ENCODE assay signal across 8 cellular contexts in genomic region chr7:106285051-106285800, GRCh38. TPM values are rescaled to one million over a fixed set of nuclear protein-coding genes. Genes with fewer than 3 reads are reported as not detected.
A peak's percentile ranks its signal among the peaks of the same experiment; 100 is the strongest.
DNase-seq lines count a peak whose midpoint lies in the region; ATAC-seq and TF ChIP-seq lines count a peak whose summit lies in the region.

No MANE protein-coding gene starts in this region.

- DNase-seq in CD4-positive, CD25-positive, alpha-beta regulatory T cell, result peak; percentile 95 to 99 (median 99)
- DNase-seq in NCI-H774 (lab: John Stamatoyannopoulos, UW) (peak; percentile 98), dorsolateral prefrontal cortex (peak; percentile 82 to 97 (median 94)), lower leg skin (ENCODE audit: low spot score in 2 of 2) (peak; percentile 98 to 100)
- peak; percentile 100 for DNase-seq in activated CD4-positive, alpha-beta memory T cell treated with anti-CD3 and anti-CD28 coated beads for 36 hours
- DNase-seq in stimulated activated CD4-positive, alpha-beta T cell treated with anti-CD3 and anti-CD28 coated beads, Interleukin-4, amount 100 ng/mL, for 4 hours, result peak; percentile 99 to 100

- 0 to 1% methylated on average over 38 to 45 of the region's 68 CpGs for WGBS in lower leg skin, 2 donors

- intact Hi-C loops in activated CD4-positive, alpha-beta memory T cell treated with anti-CD3 and anti-CD28 coated beads for 36 hours (cut with micrococcal nuclease), result loop anchor here (1.0 to 10.0 kb wide), 7 partner anchors 172 to 1340 kb away; partner anchors contain the start of genes CCDC71L and SYPL1
- intact Hi-C loops in dorsolateral prefrontal cortex (cut with DNase I) (loop anchor here (2.0 to 10.0 kb wide), 8 partner anchors 108 to 230 kb away; partner anchors contain the start of gene SYPL1 (in 2 of the 2)), lower leg skin (cut with DNase I; ENCODE audit: low total_unique reads) (loop anchor here (10.0 kb wide), 1 partner anchor 180 kb away; no protein-coding TSS in a partner anchor)

- peaks cover 6% of the 10 kb centered on the region for H3K27me3 Mint-ChIP-seq in CD4-positive, CD25-positive, alpha-beta regulatory T cell
- H3K27me3 Mint-ChIP-seq in activated CD4-positive, alpha-beta memory T cell treated with anti-CD3 and anti-CD28 coated beads for 36 hours, result peaks cover 2% of the 10 kb centered on the region

- TF ChIP-seq CTCF in dorsolateral prefrontal cortex (IDR thresholded peaks at IDR 0.05 in 54 of 56, conservative IDR thresholded peaks at IDR 0.05 in 2 of 56; ENCODE audit: low read depth in 1 of 56, partially characterized antibody in 56 of 56) (peak in 20 of 56 donors; percentile 5 to 50 (median 18)), lower leg skin (IDR thresholded peaks at IDR 0.05) (no peak)

- no peaks in the 10 kb centered on the region for H3K36me3 ChIP-seq in CD4-positive, CD25-positive, alpha-beta regulatory T cell (ENCODE audit: control insufficient read depth, insufficient read depth, low read length)

- peak overlapping the region; percentile 96 for H3K27ac ChIP-seq in CD4-positive, CD25-positive, alpha-beta regulatory T cell (ENCODE audit: insufficient read depth, low read length, poor library complexity, severe bottlenecking)
- H3K27ac ChIP-seq in dorsolateral prefrontal cortex, result peak overlapping the region; percentile 80 to 98 (median 94)

- H3K4me1 Mint-ChIP-seq in CD4-positive, CD25-positive, alpha-beta regulatory T cell, result peaks cover 29 to 45% (median 36%) of the 10 kb centered on the region in 4 donors
- peaks cover 50% of the 10 kb centered on the region for H3K4me1 Mint-ChIP-seq in activated CD4-positive, alpha-beta memory T cell treated with anti-CD3 and anti-CD28 coated beads for 36 hours (ENCODE audit: low read depth)

- H3K9me3 ChIP-seq in CD4-positive, CD25-positive, alpha-beta regulatory T cell (ENCODE audit: control insufficient read depth in 2 of 2, low read length in 2 of 2), result no peaks in the 10 kb centered on the region

- peak overlapping the region; percentile 97 to 98 (median 98) for H3K27ac Mint-ChIP-seq in CD4-positive, CD25-positive, alpha-beta regulatory T cell
- peak overlapping the region; percentile 99 for H3K27ac Mint-ChIP-seq in activated CD4-positive, alpha-beta memory T cell treated with anti-CD3 and anti-CD28 coated beads for 36 hours

- CTCF ChIA-PET in activated CD4-positive, alpha-beta memory T cell treated with anti-CD3 and anti-CD28 coated beads for 36 hours (lab: Charles Lee), result interaction anchor here (0.7 to 3.3 kb wide), 11 partner anchors 13 to 451 kb away, joined by 3 to 19 read pairs (median 5); no protein-coding TSS in a partner anchor

- H3K27me3 ChIP-seq in CD4-positive, CD25-positive, alpha-beta regulatory T cell (ENCODE audit: control insufficient read depth, insufficient read depth, low read length), result no peaks in the 10 kb centered on the region
- H3K27me3 ChIP-seq in dorsolateral prefrontal cortex, result no peaks in the 10 kb centered on the region

- peak overlapping the region; percentile 78 to 98 (median 97) for H3K4me3 Mint-ChIP-seq in CD4-positive, CD25-positive, alpha-beta regulatory T cell
- peak overlapping the region; percentile 92 for H3K4me3 Mint-ChIP-seq in activated CD4-positive, alpha-beta memory T cell treated with anti-CD3 and anti-CD28 coated beads for 36 hours

- peaks cover 40% of the 10 kb centered on the region for H3K4me1 ChIP-seq in CD4-positive, CD25-positive, alpha-beta regulatory T cell (ENCODE audit: control insufficient read depth, insufficient read depth, low read length, poor library complexity, severe bottlenecking)

- TF ChIP-seq POLR2A in lower leg skin (IDR thresholded peaks at IDR 0.05), result no peak

- H3K4me3 ChIP-seq in CD4-positive, CD25-positive, alpha-beta regulatory T cell (ENCODE audit: low read depth, low read length), result peak overlapping the region; percentile 86
- H3K4me3 ChIP-seq in dorsolateral prefrontal cortex (peak overlapping the region; percentile 63 to 98 (median 86)), lower leg skin (ENCODE audit: low read depth, poor library complexity, severe bottlenecking) (peak overlapping the region; percentile 48)

- POLR2A ChIA-PET in activated CD4-positive, alpha-beta memory T cell treated with anti-CD3 and anti-CD28 coated beads for 36 hours (lab: Charles Lee), result interaction anchor here (0.6 to 4.9 kb wide), 33 partner anchors 10 to 1275 kb away, joined by 3 to 143 read pairs (median 5); partner anchors contain the start of genes HBP1 and SYPL1

- ATAC-seq in CD4-positive, CD25-positive, alpha-beta regulatory T cell (ENCODE audit: low read depth in 2 of 2), result peak; percentile 91 to 92
- ATAC-seq in GM19438 (IDR thresholded peaks at IDR 0.05; ENCODE audit: low read depth, unreplicated experiment) (peak; percentile 78), HG03571 (IDR thresholded peaks at IDR 0.05; ENCODE audit: unreplicated experiment) (peak; percentile 73)

- no peaks in the 10 kb centered on the region for H3K36me3 Mint-ChIP-seq in CD4-positive, CD25-positive, alpha-beta regulatory T cell
- peaks cover 38% of the 10 kb centered on the region for H3K36me3 Mint-ChIP-seq in activated CD4-positive, alpha-beta memory T cell treated with anti-CD3 and anti-CD28 coated beads for 36 hours

- H3K9me3 Mint-ChIP-seq in CD4-positive, CD25-positive, alpha-beta regulatory T cell, result no peaks in the 10 kb centered on the region
- no peaks in the 10 kb centered on the region for H3K9me3 Mint-ChIP-seq in activated CD4-positive, alpha-beta memory T cell treated with anti-CD3 and anti-CD28 coated beads for 36 hours

RNA-seq across cellular contexts. Expression of gene NAMPT, which starts 0.4 kb away (rescaled TPM):
- total RNA-seq in CD4-positive, CD25-positive, alpha-beta regulatory T cell, result 453 TPM
- polyA plus RNA-seq in CD4-positive, CD25-positive, alpha-beta regulatory T cell, result 10 to 100 TPM; 23.4 to 31.2 (median 24.7) TPM
- total RNA-seq in activated CD4-positive, alpha-beta memory T cell treated with anti-CD3 and anti-CD28 coated beads for 36 hours, result 100 to 1,000 TPM; 543 to 552 TPM
- 100 to 1,000 TPM in 17 of 120 experiments, 10 to 100 TPM in 103; 24.2 to 256 (median 58.4) TPM for total RNA-seq in dorsolateral prefrontal cortex
- 100 to 1,000 TPM in 3 of 4 donors, 10 to 100 TPM in 1; 94.9 to 170 (median 114) TPM for total RNA-seq in lower leg skin

Comparison
In these comparisons a context has a peak if more than half of its experiments do, and no peak if none do; other contexts are left out.
1. Peak in every context shown above with its lines: DNase-seq, ATAC-seq, H3K4me3 ChIP-seq and H3K27ac ChIP-seq.